Comparison of ENCODE assay signal across 1 cellular context in the genomic region with DNA sequence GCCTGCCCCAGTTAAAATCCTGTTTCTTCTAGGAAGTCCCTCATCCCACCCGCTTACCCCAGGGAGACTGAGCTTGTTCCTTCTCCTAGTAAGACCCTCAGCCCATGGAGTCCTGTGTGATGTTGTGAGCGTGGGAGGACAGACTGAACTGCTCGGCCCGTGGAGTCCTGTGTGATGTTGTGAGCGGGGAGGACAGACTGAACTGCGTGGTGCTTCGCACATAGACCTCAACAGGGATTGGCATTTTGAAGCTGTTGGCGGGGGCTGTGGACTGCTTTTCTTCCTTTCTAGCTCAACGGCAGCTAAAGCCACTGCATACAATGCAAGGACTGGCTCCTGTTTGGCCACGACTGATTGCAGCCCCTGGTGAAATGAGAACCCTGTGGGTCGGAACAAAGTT.
TF ChIP-seq lines count a peak whose summit lies in the region.

No MANE protein-coding gene starts in this region.

TF ChIP-seq in endothelial cell of umbilical vein, 7 proteins besides CTCF, POLR2A, EP300 and RAD21:
- no peak for TF ChIP-seq EZH2 (IDR thresholded peaks at IDR 0.05; ENCODE audit: borderline replicate concordance, low read depth, low read length, severe bottlenecking)
- no peak for TF ChIP-seq JUN (IDR thresholded peaks at IDR 0.05; ENCODE audit: borderline replicate concordance, insufficient read depth, insufficient read length, low read depth)
- TF ChIP-seq POLR2AphosphoS5 (IDR thresholded peaks at IDR 0.05; ENCODE audit: insufficient read depth, low read depth, low read length) = no peak
- no peak for TF ChIP-seq FOS (IDR thresholded peaks at IDR 0.05; ENCODE audit: borderline replicate concordance, insufficient read depth, low read length)
- TF ChIP-seq, protein P1, sequence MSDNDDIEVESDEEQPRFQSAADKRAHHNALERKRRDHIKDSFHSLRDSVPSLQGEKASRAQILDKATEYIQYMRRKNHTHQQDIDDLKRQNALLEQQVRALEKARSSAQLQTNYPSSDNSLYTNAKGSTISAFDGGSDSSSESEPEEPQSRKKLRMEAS (IDR thresholded peaks at IDR 0.05; ENCODE audit: insufficient read depth, insufficient read length) = no peak
- TF ChIP-seq GATA2 (IDR thresholded peaks at IDR 0.05; ENCODE audit: insufficient read depth, insufficient read length, low read depth, low read length) = no peak
- no peak for TF ChIP-seq MYC (IDR thresholded peaks at IDR 0.05; ENCODE audit: low read depth, low read length)
TF ChIP-seq in endothelial cell of umbilical vein: peak in this region for 0.
